ENCODE assay signal across 22 cellular contexts in genomic region chr1:116525440-116525839, GRCh38.
"Had no signal": no experiment of that assay in that cellular context is flagged by ENCODE, and none has a peak within 500 bp of the region (broad histone marks: within the 10 kb centered on the region; RNA-seq: fewer than 3 reads in every experiment).

No MANE protein-coding gene starts in this region.

- H3K27ac Mint-ChIP-seq: naive thymus-derived CD4-positive, alpha-beta T cell had no signal

- H3K27ac ChIP-seq: coronary artery, dorsolateral prefrontal cortex, esophagus muscularis mucosa, foreskin keratinocyte, gastroesophageal sphincter, heart left ventricle, left lung, lower lobe of right lung had no signal

- H3K27me3 ChIP-seq: dorsolateral prefrontal cortex, esophagus muscularis mucosa, foreskin keratinocyte, gastroesophageal sphincter, heart left ventricle, left lung had no signal

- FAIRE-seq: colon, endothelial cell of umbilical vein, frontal cortex, islet of Langerhans, keratinocyte had no signal

- H3K36me3 ChIP-seq: lower lobe of right lung had no signal

- H3K27me3 Mint-ChIP-seq: naive thymus-derived CD4-positive, alpha-beta T cell had no signal

- ATAC-seq: foreskin keratinocyte; gastroesophageal sphincter; heart left ventricle; left cardiac atrium; left lung; left ventricle myocardium superior; lower lobe of right lung; naive thymus-derived CD4-positive, alpha-beta T cell had no signal

- H3K4me1 ChIP-seq: esophagus muscularis mucosa, gastroesophageal sphincter had no signal

- H3K9me3 ChIP-seq: esophagus muscularis mucosa, gastroesophageal sphincter, left lung, lower lobe of right lung had no signal

- H3K4me3 ChIP-seq: coronary artery, dorsolateral prefrontal cortex, esophagus muscularis mucosa, gastroesophageal sphincter, heart left ventricle, left lung, lower lobe of right lung had no signal

- DNase-seq: dermis blood vessel endothelial cell; dorsolateral prefrontal cortex; effector CD4-positive, alpha-beta T cell; effector memory CD4-positive, alpha-beta T cell; foreskin keratinocyte; heart left ventricle; hippocampal formation; left cardiac atrium; left lung; left ventricle myocardium superior; lower lobe of right lung; mesendoderm; midbrain; naive thymus-derived CD4-positive, alpha-beta T cell had no signal
